1 cellular context compared by ENCODE assay signal in genomic region chr15:63843901-63844317, GRCh38.
TF ChIP-seq lines count a peak whose summit lies in the region.

No MANE protein-coding gene starts in this region.

TF ChIP-seq in GM23338, 12 proteins besides CTCF, POLR2A, EP300 and RAD21 (continued from another document):
- TF ChIP-seq ZNF462 (CRISPR knock-in tag; IDR thresholded peaks at IDR 0.05): 0 out of 2 replicates have a peak, but pooled peaks have one; percentile 2
